8 cellular contexts compared by ENCODE assay signal in genomic region chrX:154804564-154804956, GRCh38. TPM values are rescaled to one million over a fixed set of nuclear protein-coding genes. Genes with fewer than 3 reads are reported as not detected.
DNase-seq lines count a peak whose midpoint lies in the region; ATAC-seq, FAIRE-seq and TF ChIP-seq lines count a peak whose summit lies in the region.

No MANE protein-coding gene starts in this region.

- peak overlapping the region; percentile 79 for H3K4me3 Mint-ChIP-seq in stimulated activated naive CD8-positive, alpha-beta T cell treated with anti-CD3 and anti-CD28 coated beads, Interleukin-15, Interleukin-2, amounts not matched to agents 100 ng/mL and 50 ng/mL, for 24 hours

- peak overlapping the region; percentile 41 for H3K4me3 ChIP-seq in bronchial epithelial cell (ENCODE audit: low read depth, low read length)
- H3K4me3 ChIP-seq in mesodermal cell (ENCODE audit: extremely low read depth, insufficient read depth, low read length, poor library complexity, severe bottlenecking), result peak overlapping the region; percentile 50
- peak overlapping the region; percentile 5 to 7 for H3K4me3 ChIP-seq in aorta (ENCODE audit: low read length in 2 of 2)

- intact Hi-C loops in aorta (cut with DNase I), result no loop called here

- FAIRE-seq in bronchial epithelial cell (lab: Jason Lieb, UNC), result peak; percentile 88

- no peaks in the 10 kb centered on the region for H3K36me3 ChIP-seq in bronchial epithelial cell (ENCODE audit: control insufficient read depth, insufficient read depth, low read length)
- H3K36me3 ChIP-seq in mesodermal cell (ENCODE audit: control insufficient read depth, insufficient read depth, low read length), result no peaks in the 10 kb centered on the region
- H3K36me3 ChIP-seq in aorta (ENCODE audit: control insufficient read depth in 1 of 2, insufficient read depth in 2 of 2, low read length in 1 of 2), result no peaks in the 10 kb centered on the region

- no peak for TF ChIP-seq CTCF in bronchial epithelial cell (IDR thresholded peaks at IDR 0.05; ENCODE audit: insufficient read depth, low read length, severe bottlenecking)

- no peaks in the 10 kb centered on the region for H3K9me3 Mint-ChIP-seq in stimulated activated naive CD8-positive, alpha-beta T cell treated with anti-CD3 and anti-CD28 coated beads, Interleukin-15, Interleukin-2, amounts not matched to agents 100 ng/mL and 50 ng/mL, for 24 hours

- no peak overlapping the region for H3K27ac Mint-ChIP-seq in stimulated activated naive CD8-positive, alpha-beta T cell treated with anti-CD3 and anti-CD28 coated beads, Interleukin-15, Interleukin-2, amounts not matched to agents 100 ng/mL and 50 ng/mL, for 24 hours

- peaks cover 53% of the 10 kb centered on the region for H3K4me1 Mint-ChIP-seq in stimulated activated naive CD8-positive, alpha-beta T cell treated with anti-CD3 and anti-CD28 coated beads, Interleukin-15, Interleukin-2, amounts not matched to agents 100 ng/mL and 50 ng/mL, for 24 hours (ENCODE audit: low read depth)

- H3K27ac ChIP-seq in mesodermal cell (ENCODE audit: low read depth, low read length, severe bottlenecking), result no peak overlapping the region
- no peak overlapping the region for H3K27ac ChIP-seq in aorta (ENCODE audit: low read depth in 1 of 2, low read length in 2 of 2)

- H3K9me3 ChIP-seq in mesodermal cell (ENCODE audit: control insufficient read depth, low read length), result peaks cover 7% of the 10 kb centered on the region
- H3K9me3 ChIP-seq in aorta (ENCODE audit: control insufficient read depth, low read length), result no peaks in the 10 kb centered on the region

- H3K27me3 Mint-ChIP-seq in stimulated activated naive CD8-positive, alpha-beta T cell treated with anti-CD3 and anti-CD28 coated beads, Interleukin-15, Interleukin-2, amounts not matched to agents 100 ng/mL and 50 ng/mL, for 24 hours, result no peaks in the 10 kb centered on the region

- H3K4me1 ChIP-seq in mesodermal cell (ENCODE audit: control insufficient read depth, insufficient read depth, low read length, poor library complexity, severe bottlenecking) (peaks cover 9% of the 10 kb centered on the region), aorta (ENCODE audit: control insufficient read depth in 1 of 2, insufficient read depth in 2 of 2, low read length in 2 of 2) (peaks cover 0 to 1% of the 10 kb centered on the region in 2 donors)

- ATAC-seq in stimulated activated naive CD8-positive, alpha-beta T cell treated with anti-CD3 and anti-CD28 coated beads, Interleukin-15, Interleukin-2, amounts not matched to agents 100 U/mL and 50 U/mL, for 24 hours, result no peak
- ATAC-seq in aorta (ENCODE audit: low FRiP score) (no peak), GM19351 (IDR thresholded peaks at IDR 0.05; ENCODE audit: unreplicated experiment) (no peak)

- WGBS in mesodermal cell (ENCODE audit: insufficient coverage in 2 of 2), 2 experiments, result no CpG with 5 or more reads among the region's 5 CpGs
- 39 to 49% methylated on average over 5 of the region's 5 CpGs for WGBS in aorta, 2 donors

- no peaks in the 10 kb centered on the region for H3K27me3 ChIP-seq in bronchial epithelial cell (ENCODE audit: control insufficient read depth, insufficient read depth, low read length)
- H3K27me3 ChIP-seq in aorta (ENCODE audit: control insufficient read depth in 1 of 2, insufficient read depth in 2 of 2, low read length in 1 of 2), result no peaks in the 10 kb centered on the region

- H3K36me3 Mint-ChIP-seq in stimulated activated naive CD8-positive, alpha-beta T cell treated with anti-CD3 and anti-CD28 coated beads, Interleukin-15, Interleukin-2, amounts not matched to agents 100 ng/mL and 50 ng/mL, for 24 hours (ENCODE audit: low read depth), result no peaks in the 10 kb centered on the region

- DNase-seq in stimulated activated naive CD8-positive, alpha-beta T cell treated with anti-CD3 and anti-CD28 coated beads, Interleukin-15, Interleukin-2, amounts not matched to agents 100 U/mL and 50 U/mL, for 24 hours, result no peak
- DNase-seq in bronchial epithelial cell (ENCODE audit: low read depth) (no peak), aorta (no peak), NCI-H187 (lab: John Stamatoyannopoulos, UW) (no peak), Ammon's horn (ENCODE audit: low spot score) (no peak)

RNA-seq across cellular contexts. Expression of gene MPP1, which starts 0.7 kb away (rescaled TPM):
- total RNA-seq in bronchial epithelial cell (1.1 and 2.2 TPM in 2 replicates), aorta (10 to 100 TPM; 37.4 to 45.7 TPM)
- 30.2 TPM for polyA plus RNA-seq in mesodermal cell (2013, experiment 1 of 2)
- polyA plus RNA-seq in mesodermal cell (2013, experiment 2 of 2), result 26.4 TPM
- 10 to 100 TPM; 23.4 to 38.3 TPM for polyA plus RNA-seq in aorta

RNA-seq across cellular contexts. Expression of gene SMIM9, which starts 29.9 kb away (rescaled TPM):
- total RNA-seq in bronchial epithelial cell (not detected in 2 replicates), aorta (under 1 TPM in 1 of 2 donors, not detected in 1; 0.39 TPM)
- not detected for polyA plus RNA-seq in mesodermal cell (2013, experiment 1 of 2)
- not detected for polyA plus RNA-seq in mesodermal cell (2013, experiment 2 of 2)
- polyA plus RNA-seq in aorta, result not detected

RNA-seq across cellular contexts. Expression of gene DKC1, which starts 41.9 kb away (rescaled TPM):
- total RNA-seq in bronchial epithelial cell, result 62.1 and 91.1 TPM in 2 replicates
- 44.2 TPM for polyA plus RNA-seq in mesodermal cell (2013, experiment 1 of 2)
- polyA plus RNA-seq in mesodermal cell (2013, experiment 2 of 2), result 47.0 TPM
- 10 to 100 TPM; 25.2 to 29.8 TPM for total RNA-seq in aorta
- polyA plus RNA-seq in aorta, result 10 to 100 TPM; 15.1 to 31.9 TPM

RNA-seq across cellular contexts. Expression of gene GAB3, which starts 53.7 kb away (rescaled TPM):
- total RNA-seq in bronchial epithelial cell (under 0.01 and 0.13 TPM in 2 replicates), aorta (10 to 100 TPM in 1 of 2 donors, 1 to 10 TPM in 1; 5.2 to 12.8 TPM)
- 1.6 TPM for polyA plus RNA-seq in mesodermal cell (2013, experiment 1 of 2)
- polyA plus RNA-seq in mesodermal cell (2013, experiment 2 of 2), result 1.2 TPM
- polyA plus RNA-seq in aorta, result 1 to 10 TPM; 1.6 to 4.1 TPM

Comparison
In these comparisons a context has a peak if more than half of its experiments do, and no peak if none do; other contexts are left out.
1. RNA of gene MPP1, which starts 0.7 kb away (total RNA-seq): 37.4 to 45.7 TPM in aorta; 1.1 to 2.2 TPM in bronchial epithelial cell; every median in the first group is over 10 times any median in the second.
2. Peak in every context shown above with its lines, with median percentiles within 50 percentile points of each other: H3K4me3 ChIP-seq.